ENCODE assay signal across 1 cellular context in genomic region chr6:157514659-157515496, GRCh38.
TF ChIP-seq lines count a peak whose summit lies in the region.

No MANE protein-coding gene starts in this region.

TF ChIP-seq in GM12878, 131 proteins besides CTCF, POLR2A, EP300 and RAD21 (continued from another document):
- no peak for TF ChIP-seq ZBTB11 (CRISPR knock-in tag; IDR thresholded peaks at IDR 0.05)
- TF ChIP-seq YBX1 (IDR thresholded peaks at IDR 0.05): no peak
- TF ChIP-seq USF1 (IDR thresholded peaks at IDR 0.05; ENCODE audit: borderline replicate concordance, extremely low read length, insufficient read depth, low read depth, low read length): no peak
- no peak for TF ChIP-seq NFIC (IDR thresholded peaks at IDR 0.05; ENCODE audit: low read depth, low read length)
- TF ChIP-seq KAT2A (conservative IDR thresholded peaks at IDR 0.05; ENCODE audit: control insufficient read depth, low read depth, low read length): no peak
